In genomic region chr10:105585215-105585614, GRCh38 we compare ENCODE assay signal across 25 cellular contexts.
"Had no signal": no experiment of that assay in that cellular context is flagged by ENCODE, and none has a peak within 500 bp of the region (broad histone marks: within the 10 kb centered on the region; RNA-seq: fewer than 3 reads in every experiment).

No MANE protein-coding gene starts in this region.

- DNase-seq: activated CD4-positive, alpha-beta memory T cell treated with anti-CD3 and anti-CD28 coated beads, Interleukin-2, amount 10 ng/mL, durations not matched to agents 7 days and 5 days; activated CD4-positive, alpha-beta T cell treated with anti-CD3 and anti-CD28 coated beads, Interleukin-2, amount 10 ng/mL, durations not matched to agents 24 days and 14 days; activated effector memory CD4-positive, alpha-beta T cell treated with anti-CD3 and anti-CD28 coated beads, Interleukin-2, amount 50 U/mL, for 16 hours; activated naive CD4-positive, alpha-beta T cell treated with anti-CD3 and anti-CD28 coated beads, Interleukin-2, amount 10 ng/mL, durations not matched to agents 7 days and 5 days; activated naive CD8-positive, alpha-beta T cell treated with anti-CD3 and anti-CD28 coated beads, Interleukin-2, amount 50 U/mL, for 24 hours; activated T-cell treated with anti-CD3 and anti-CD28 coated beads, Interleukin-2, amount 50 U/mL, for 72 hours; anterior cingulate cortex; central memory CD4-positive, alpha-beta T cell; dermis blood vessel endothelial cell; effector CD8-positive, alpha-beta T cell; heart left ventricle; islet precursor cell; left colon; lower lobe of right lung; midbrain; retina; sigmoid colon; stimulated activated CD4-positive, alpha-beta T cell treated with anti-CD3 and anti-CD28 coated beads, Interleukin-15, amount 100 ng/mL, for 24 hours; stimulated activated naive B cell treated with anti-CD40 and anti-IgM and Interleukin-4, amounts not matched to agents 10 μg/mL and 1 μg/mL and 100 μg/mL, for 72 hours had no signal

- H3K4me1 ChIP-seq: gastroesophageal sphincter, heart left ventricle, lower lobe of right lung had no signal

- H3K27ac Mint-ChIP-seq: activated CD4-positive, alpha-beta memory T cell treated with anti-CD3 and anti-CD28 coated beads, Interleukin-2, amount 10 ng/mL, durations not matched to agents 7 days and 5 days; activated CD4-positive, alpha-beta T cell treated with anti-CD3 and anti-CD28 coated beads, Interleukin-2, amount 10 ng/mL, durations not matched to agents 24 days and 14 days; activated naive CD4-positive, alpha-beta T cell treated with anti-CD3 and anti-CD28 coated beads, Interleukin-2, amount 10 ng/mL, durations not matched to agents 7 days and 5 days; activated naive CD8-positive, alpha-beta T cell treated with anti-CD3 and anti-CD28 coated beads, Interleukin-2, amount 50 U/mL, for 24 hours; activated T-cell treated with anti-CD3 and anti-CD28 coated beads, Interleukin-2, amount 50 U/mL, for 72 hours; brain; natural killer cell treated with Interleukin-12 subunit alpha and Interleukin-12 subunit beta and Interleukin-15 and Interleukin-18, amount 100 ng/mL, for 72 hours; progenitor cell of endocrine pancreas; stimulated activated naive B cell treated with anti-CD40 and anti-IgM and Interleukin-4, amounts not matched to agents 10 μg/mL and 1 μg/mL and 100 μg/mL, for 72 hours had no signal

- H3K4me2 ChIP-seq: smooth muscle cell had no signal

- H3K27me3 ChIP-seq: gastroesophageal sphincter, heart left ventricle, sigmoid colon had no signal

- H3K4me3 Mint-ChIP-seq: activated CD4-positive, alpha-beta memory T cell treated with anti-CD3 and anti-CD28 coated beads, Interleukin-2, amount 10 ng/mL, durations not matched to agents 7 days and 5 days; activated CD4-positive, alpha-beta T cell treated with anti-CD3 and anti-CD28 coated beads, Interleukin-2, amount 10 ng/mL, durations not matched to agents 24 days and 14 days; activated naive CD4-positive, alpha-beta T cell treated with anti-CD3 and anti-CD28 coated beads, Interleukin-2, amount 10 ng/mL, durations not matched to agents 7 days and 5 days; activated naive CD8-positive, alpha-beta T cell treated with anti-CD3 and anti-CD28 coated beads, Interleukin-2, amount 50 U/mL, for 24 hours; activated T-cell treated with anti-CD3 and anti-CD28 coated beads, Interleukin-2, amount 50 U/mL, for 72 hours; brain; natural killer cell treated with Interleukin-12 subunit alpha and Interleukin-12 subunit beta and Interleukin-15 and Interleukin-18, amount 100 ng/mL, for 72 hours; stimulated activated naive B cell treated with anti-CD40 and anti-IgM and Interleukin-4, amounts not matched to agents 10 μg/mL and 1 μg/mL and 100 μg/mL, for 72 hours had no signal

- H3K4me3 ChIP-seq: gastroesophageal sphincter, heart left ventricle, lower lobe of right lung, sigmoid colon, smooth muscle cell had no signal

- H3K27me3 Mint-ChIP-seq: activated CD4-positive, alpha-beta memory T cell treated with anti-CD3 and anti-CD28 coated beads, Interleukin-2, amount 10 ng/mL, durations not matched to agents 7 days and 5 days; activated CD4-positive, alpha-beta T cell treated with anti-CD3 and anti-CD28 coated beads, Interleukin-2, amount 10 ng/mL, durations not matched to agents 24 days and 14 days; activated naive CD4-positive, alpha-beta T cell treated with anti-CD3 and anti-CD28 coated beads, Interleukin-2, amount 10 ng/mL, durations not matched to agents 7 days and 5 days; activated naive CD8-positive, alpha-beta T cell treated with anti-CD3 and anti-CD28 coated beads, Interleukin-2, amount 50 U/mL, for 24 hours; natural killer cell treated with Interleukin-12 subunit alpha and Interleukin-12 subunit beta and Interleukin-15 and Interleukin-18, amount 100 ng/mL, for 72 hours; progenitor cell of endocrine pancreas; stimulated activated naive B cell treated with anti-CD40 and anti-IgM and Interleukin-4, amounts not matched to agents 10 μg/mL and 1 μg/mL and 100 μg/mL, for 72 hours had no signal

- H3K36me3 ChIP-seq: gastroesophageal sphincter, heart left ventricle, lower lobe of right lung, sigmoid colon had no signal

- H3K4me1 Mint-ChIP-seq: activated CD4-positive, alpha-beta memory T cell treated with anti-CD3 and anti-CD28 coated beads, Interleukin-2, amount 10 ng/mL, durations not matched to agents 7 days and 5 days; activated CD4-positive, alpha-beta T cell treated with anti-CD3 and anti-CD28 coated beads, Interleukin-2, amount 10 ng/mL, durations not matched to agents 24 days and 14 days; activated naive CD4-positive, alpha-beta T cell treated with anti-CD3 and anti-CD28 coated beads, Interleukin-2, amount 10 ng/mL, durations not matched to agents 7 days and 5 days; activated naive CD8-positive, alpha-beta T cell treated with anti-CD3 and anti-CD28 coated beads, Interleukin-2, amount 50 U/mL, for 24 hours; brain; stimulated activated naive B cell treated with anti-CD40 and anti-IgM and Interleukin-4, amounts not matched to agents 10 μg/mL and 1 μg/mL and 100 μg/mL, for 72 hours had no signal

- H3K36me3 Mint-ChIP-seq: activated naive CD4-positive, alpha-beta T cell treated with anti-CD3 and anti-CD28 coated beads, Interleukin-2, amount 10 ng/mL, durations not matched to agents 7 days and 5 days; brain; natural killer cell treated with Interleukin-12 subunit alpha and Interleukin-12 subunit beta and Interleukin-15 and Interleukin-18, amount 100 ng/mL, for 72 hours; stimulated activated naive B cell treated with anti-CD40 and anti-IgM and Interleukin-4, amounts not matched to agents 10 μg/mL and 1 μg/mL and 100 μg/mL, for 72 hours had no signal

- H3K9me3 Mint-ChIP-seq: activated CD4-positive, alpha-beta memory T cell treated with anti-CD3 and anti-CD28 coated beads, Interleukin-2, amount 10 ng/mL, durations not matched to agents 7 days and 5 days; activated CD4-positive, alpha-beta T cell treated with anti-CD3 and anti-CD28 coated beads, Interleukin-2, amount 10 ng/mL, durations not matched to agents 24 days and 14 days had no signal

- H3K27ac ChIP-seq: gastroesophageal sphincter, heart left ventricle, lower lobe of right lung, sigmoid colon, VCaP had no signal

- H3K9me3 ChIP-seq: gastroesophageal sphincter, heart left ventricle, lower lobe of right lung, sigmoid colon had no signal
